ENCODE assay signal across 28 cellular contexts in genomic region chr10:90226526-90226925, GRCh38.
DNase-seq lines count a peak whose midpoint lies in the region; FAIRE-seq and TF ChIP-seq lines count a peak whose summit lies in the region.
"Had no signal": no experiment of that assay in that cellular context is flagged by ENCODE, and none has a peak within 500 bp of the region (broad histone marks: within the 10 kb centered on the region; RNA-seq: fewer than 3 reads in every experiment).

No MANE protein-coding gene starts in this region.

- H3K4me1 ChIP-seq in ACC112 (ENCODE audit: control insufficient read depth, insufficient read depth, low read length, unreplicated experiment) (peaks cover 28% of the 10 kb centered on the region), keratinocyte (ENCODE audit: control insufficient read depth, extremely low read depth, insufficient read depth, low read length) (peaks cover 44% of the 10 kb centered on the region), OCI-LY7 (ENCODE audit: insufficient read depth, low read length, poor library complexity, severe bottlenecking) (no peaks in the 10 kb centered on the region)

- intact Hi-C loops in OCI-LY7 (cut with micrococcal nuclease; ENCODE audit: unreplicated experiment) = no loop called here

- dilution Hi-C loops in keratinocyte (cut with MboI; ENCODE audit: extremely low pct_ligation_motif_present, low sequenced_read_pairs) = no loop called here

- H2AFZ ChIP-seq in ACC112 (ENCODE audit: low read length, unreplicated experiment) = no peak overlapping the region
- H2AFZ ChIP-seq in keratinocyte (ENCODE audit: control insufficient read depth, low read length) = peak overlapping the region; percentile 62
- H2AFZ ChIP-seq in OCI-LY7 (ENCODE audit: low read length) = no peak overlapping the region

- BruUV-seq in OCI-LY7 (replicated peaks; lab: Mats Ljungman, UMichigan) = no TSS peak

- H3K9me3 ChIP-seq in keratinocyte (ENCODE audit: control insufficient read depth, low read depth, low read length) = no peaks in the 10 kb centered on the region
- H3K9me3 ChIP-seq in OCI-LY7 (ENCODE audit: low read length) = no peaks in the 10 kb centered on the region
- H3K9me3 ChIP-seq: SJCRH30 had no signal

- CTCF ChIA-PET in OCI-LY7 (lab: Charles Lee; ENCODE audit: unreplicated experiment) = no interaction called here

- H3K27ac ChIP-seq in ACC112 (ENCODE audit: low read depth, low read length) (peak overlapping the region; percentile 60), keratinocyte (ENCODE audit: control insufficient read depth, insufficient read depth, low read length) (peak overlapping the region; percentile 60), OCI-LY7 (ENCODE audit: low read depth, low read length, poor library complexity, severe bottlenecking) (no peak overlapping the region)
- H3K27ac ChIP-seq: BLaER1 treated with 17β-estradiol and CSF1 and Interleukin-3, amounts not matched to agents 10 nM and 100 nM had no signal

- peaks cover 15% of the 10 kb centered on the region for H3K9me3 Mint-ChIP-seq in activated naive CD8-positive, alpha-beta T cell treated with anti-CD3 and anti-CD28 coated beads for 36 hours
- H3K9me3 Mint-ChIP-seq: CD4-positive, alpha-beta T cell had no signal

- peaks cover 11% of the 10 kb centered on the region for H3K4me1 Mint-ChIP-seq in activated naive CD8-positive, alpha-beta T cell treated with anti-CD3 and anti-CD28 coated beads for 36 hours

- H3K9ac ChIP-seq in keratinocyte (ENCODE audit: control insufficient read depth, extremely low read depth, insufficient read depth, low read length) = no peak overlapping the region
- H3K9ac ChIP-seq: BLaER1 treated with 17β-estradiol and CSF1 and Interleukin-3, amounts not matched to agents 10 nM and 100 nM had no signal

- POLR2A ChIA-PET in OCI-LY7 (lab: Charles Lee) = interaction anchor here (0.7 kb wide), 1 partner anchor 12 kb away, joined by 5 read pairs; no protein-coding TSS in a partner anchor

- FAIRE-seq in keratinocyte (lab: Jason Lieb, UNC) = no peak
- FAIRE-seq: A204.1, GM12891, GM19239, HTR-8/SVneo had no signal

- H3K79me2 ChIP-seq in ACC112 (ENCODE audit: control insufficient read depth, insufficient read depth, low read length, unreplicated experiment) (no peaks in the 10 kb centered on the region), keratinocyte (ENCODE audit: control insufficient read depth, insufficient read depth, low read length) (no peaks in the 10 kb centered on the region), OCI-LY7 (ENCODE audit: insufficient read depth, low read depth, low read length) (no peaks in the 10 kb centered on the region)

- no peak overlapping the region for H3K4me2 ChIP-seq in keratinocyte (ENCODE audit: control insufficient read depth, extremely low read depth, insufficient read depth, low read depth, low read length)
- H3K4me2 ChIP-seq in OCI-LY7 (ENCODE audit: low read length) = no peak overlapping the region
- H3K4me2 ChIP-seq: BLaER1 treated with 17β-estradiol and CSF1 and Interleukin-3, amounts not matched to agents 10 nM and 100 nM had no signal

- H3K36me3 ChIP-seq in ACC112 (ENCODE audit: insufficient read depth, low read length) = no peaks in the 10 kb centered on the region
- H3K36me3 ChIP-seq in keratinocyte (ENCODE audit: control insufficient read depth in 2 of 2, extremely low read depth in 1 of 2, insufficient read depth in 2 of 2, low read length in 2 of 2) = no peaks in the 10 kb centered on the region
- no peaks in the 10 kb centered on the region for H3K36me3 ChIP-seq in OCI-LY7 (ENCODE audit: insufficient read depth, low read length)
- H3K36me3 ChIP-seq: SJCRH30 had no signal

- peak overlapping the region; percentile 48 for H3K27ac Mint-ChIP-seq in activated naive CD8-positive, alpha-beta T cell treated with anti-CD3 and anti-CD28 coated beads for 36 hours
- H3K27ac Mint-ChIP-seq: CD4-positive, alpha-beta T cell; HFFc6 had no signal

- H3K27me3 ChIP-seq in ACC112 (ENCODE audit: insufficient read depth, low read length) (no peaks in the 10 kb centered on the region), keratinocyte (ENCODE audit: control insufficient read depth, extremely low read depth, insufficient read depth, low read length) (no peaks in the 10 kb centered on the region)
- H3K27me3 ChIP-seq: BLaER1 treated with 17β-estradiol and CSF1 and Interleukin-3, amounts not matched to agents 10 nM and 100 nM; SJCRH30 had no signal

- H3K4me3 Mint-ChIP-seq in activated naive CD8-positive, alpha-beta T cell treated with anti-CD3 and anti-CD28 coated beads for 36 hours = no peak overlapping the region
- H3K4me3 Mint-ChIP-seq: CD4-positive, alpha-beta T cell; HFFc6 had no signal

- H3K36me3 Mint-ChIP-seq in activated naive CD8-positive, alpha-beta T cell treated with anti-CD3 and anti-CD28 coated beads for 36 hours = peaks cover 2% of the 10 kb centered on the region

- H3K27me3 Mint-ChIP-seq in activated naive CD8-positive, alpha-beta T cell treated with anti-CD3 and anti-CD28 coated beads for 36 hours = peaks cover 28% of the 10 kb centered on the region

- TF ChIP-seq CTCF in keratinocyte (optimal IDR thresholded peaks at IDR 0.05 in 1 of 3, IDR thresholded peaks at IDR 0.05 in 1 of 3, conservative IDR thresholded peaks at IDR 0.05 in 1 of 3; ENCODE audit: extremely low read depth in 1 of 3, insufficient read depth in 2 of 3, low read length in 3 of 3) (no peak), OCI-LY7 (conservative IDR thresholded peaks at IDR 0.05; ENCODE audit: low read length) (no peak)

- no peaks in the 10 kb centered on the region for H3K9me1 ChIP-seq in keratinocyte (ENCODE audit: control insufficient read depth, extremely low read depth, insufficient read depth, low read length)

- DNase-seq in OCI-M1 (lab: John Stamatoyannopoulos, UW) (peak; percentile 51), keratinocyte (ENCODE audit: low read depth, low spot score) (no peak), D341Med (ENCODE audit: low spot score) (no peak), NCI-H1694 treated with DMSO at 0.1 percent for 48 hours (lab: John Stamatoyannopoulos, UW) (no peak), OCI-LY7 (ENCODE audit: low spot score) (no peak), MV-4-11 (lab: John Stamatoyannopoulos, UW) (no peak)
- no peak for DNase-seq in activated naive CD8-positive, alpha-beta T cell treated with anti-CD3 and anti-CD28 coated beads for 36 hours
- DNase-seq: AML-193; CD4-positive, alpha-beta T cell; COR-L47; DMS79; GF-D8; H7; HFFc6; MM.1S; NCI-H1048; NCI-H1417; NCI-H1694; NCI-H2081; NCI-H2227 treated with DMSO at 0.1 percent for 48 hours; NCI-H69 had no signal

- H4K20me1 ChIP-seq in keratinocyte (ENCODE audit: control insufficient read depth, extremely low read depth, insufficient read depth, low read length) (no peaks in the 10 kb centered on the region), OCI-LY7 (ENCODE audit: insufficient read depth, low read length) (no peaks in the 10 kb centered on the region)
- H4K20me1 ChIP-seq: BLaER1 treated with 17β-estradiol and CSF1 and Interleukin-3, amounts not matched to agents 10 nM and 100 nM had no signal

- no peaks in the 10 kb centered on the region for H3K9me2 ChIP-seq in OCI-LY7 (ENCODE audit: insufficient read depth, low read length)

- H3K4me3 ChIP-seq in ACC112 (ENCODE audit: low read depth, low read length) (no peak overlapping the region), keratinocyte (ENCODE audit: control insufficient read depth in 2 of 3, extremely low read depth in 1 of 3, insufficient read depth in 2 of 3, low read depth in 1 of 3, low read length in 3 of 3) (no peak overlapping the region), OCI-LY7 (ENCODE audit: low read depth, low read length, poor library complexity, severe bottlenecking) (no peak overlapping the region)
- H3K4me3 ChIP-seq: BLaER1 treated with 17β-estradiol and CSF1 and Interleukin-3, amounts not matched to agents 10 nM and 100 nM; SJCRH30 had no signal
